Comparison of ENCODE assay signal across 8 cellular contexts in genomic region chr1:201468844-201469644, GRCh38. TPM values are rescaled to one million over a fixed set of nuclear protein-coding genes. Genes with fewer than 3 reads are reported as not detected.
DNase-seq lines count a peak whose midpoint lies in the region; ATAC-seq and TF ChIP-seq lines count a peak whose summit lies in the region.

Gene PHLDA3, minus strand, starts transcription at chr1:201469188. Its CDS starts 402 bp downstream, at chr1:201468786.

- DNase-seq in NCI-H69 (lab: John Stamatoyannopoulos, UW) (peak; percentile 94), fibroblast of villous mesenchyme (ENCODE audit: low read depth) (peak; percentile 94), natural killer cell (no peak), transverse colon (peak; percentile 81)
- DNase-seq in activated effector memory CD4-positive, alpha-beta T cell treated with Interleukin-2 at 50 U/mL for 16 hours = peak; percentile 27

- peaks cover 33 to 43% of the 10 kb centered on the region in 2 donors for H3K27me3 Mint-ChIP-seq in natural killer cell (ENCODE audit: low read depth in 2 of 2)

- TF ChIP-seq POLR2A in GM19099 (IDR thresholded peaks at IDR 0.05; ENCODE audit: extremely low read depth, insufficient read length, low read depth) (peak; percentile 70), transverse colon (IDR thresholded peaks at IDR 0.05) (peak; percentile 79)

- peaks cover 39% of the 10 kb centered on the region for H4K20me1 ChIP-seq in BLaER1

- peaks cover 49% of the 10 kb centered on the region for H3K4me1 ChIP-seq in BLaER1
- peaks cover 15 to 40% (median 33%) of the 10 kb centered on the region in 4 donors for H3K4me1 ChIP-seq in transverse colon

- TF ChIP-seq CTCF in fibroblast of villous mesenchyme (IDR thresholded peaks at IDR 0.05; ENCODE audit: insufficient read depth, low read depth, low read length) (no peak), natural killer cell (IDR thresholded peaks at IDR 0.05) (no peak), transverse colon (IDR thresholded peaks at IDR 0.05) (peak in 1 of 5 experiments; percentile 23)

- H3K36me3 ChIP-seq in BLaER1 (peaks cover 24% of the 10 kb centered on the region), transverse colon (peaks cover 0 to 4% (median 0%) of the 10 kb centered on the region in 4 donors)

- in situ Hi-C loops in transverse colon (cut with MboI; ENCODE audit: low pct_ligation_motif_present in 1 of 4, low pct_unique_long_range_greater_than_20kb in 1 of 4, low sequenced_read_pairs in 3 of 4) = no loop called here

- peaks cover 0 to 5% of the 10 kb centered on the region in 2 donors for H3K4me1 Mint-ChIP-seq in natural killer cell

- H3K27me3 ChIP-seq in BLaER1 (no peaks in the 10 kb centered on the region), transverse colon (peaks cover 26% of the 10 kb centered on the region)

- H3K9me3 Mint-ChIP-seq in natural killer cell = no peaks in the 10 kb centered on the region

- H3K27ac ChIP-seq in BLaER1 (peak within 1 kb of the TSS; percentile 94), transverse colon (peak within 1 kb of the TSS; percentile 89 to 98 (median 94))

- no peaks in the 10 kb centered on the region for H3K36me3 Mint-ChIP-seq in natural killer cell

- H3K9me3 ChIP-seq in BLaER1 (no peaks in the 10 kb centered on the region), transverse colon (no peaks in the 10 kb centered on the region)

- ATAC-seq in HG03196 (IDR thresholded peaks at IDR 0.05; ENCODE audit: unreplicated experiment) = peak; percentile 81
- peak; percentile 45 to 83 (median 66) for ATAC-seq in natural killer cell

- peak within 1 kb of the TSS; percentile 35 for H3K4me3 Mint-ChIP-seq in natural killer cell

- peak within 1 kb of the TSS; percentile 98 for H3K4me2 ChIP-seq in BLaER1

- H3K4me3 ChIP-seq in BLaER1 = peak within 1 kb of the TSS; percentile 86
- H3K4me3 ChIP-seq in fibroblast of villous mesenchyme (ENCODE audit: low read depth, low read length) = peak within 1 kb of the TSS; percentile 98
- peak within 1 kb of the TSS; percentile 61 to 70 (median 69) for H3K4me3 ChIP-seq in transverse colon

- intact Hi-C loops in natural killer cell (cut with micrococcal nuclease) (no loop called here), transverse colon (cut with DNase I; ENCODE audit: low total_unique reads) (no loop called here)

- peak within 1 kb of the TSS; percentile 90 for H3K9ac ChIP-seq in BLaER1

- 2% methylated on average over 47 of the region's 76 CpGs; no CpG with 5 or more reads in 1 of the 2 donors for WGBS in transverse colon (ENCODE audit: low coverage in 1 of 2), 2 donors

- no peak for TF ChIP-seq EP300 in transverse colon (IDR thresholded peaks at IDR 0.05; ENCODE audit: low read depth)

- H3K27ac Mint-ChIP-seq in natural killer cell = no peak within 1 kb of the TSS

RNA-seq across cellular contexts. Expression of gene PHLDA3, which starts in this region (rescaled TPM):
- total RNA-seq in fibroblast of villous mesenchyme (65.1 and 70.0 TPM in 2 replicates), natural killer cell (1 to 10 TPM in 2 of 3 donors, under 1 TPM in 1; 0.63 to 1.7 (median 1.1) TPM), transverse colon (10 to 100 TPM; 19.4 to 47.6 (median 31.5) TPM)

Comparison
In these comparisons a context has a peak if more than half of its experiments do, and no peak if none do; other contexts are left out.
1. RNA of gene PHLDA3 (total RNA-seq): 65.1 to 70.0 TPM in fibroblast of villous mesenchyme and 19.4 to 47.6 TPM in transverse colon; 0.63 to 1.7 TPM in natural killer cell; every median in the first group is over 4 times any median in the second.
2. Peak in every context shown above with its lines, with median percentiles within 50 percentile points of each other: H3K4me3 ChIP-seq.